In the genomic region with DNA sequence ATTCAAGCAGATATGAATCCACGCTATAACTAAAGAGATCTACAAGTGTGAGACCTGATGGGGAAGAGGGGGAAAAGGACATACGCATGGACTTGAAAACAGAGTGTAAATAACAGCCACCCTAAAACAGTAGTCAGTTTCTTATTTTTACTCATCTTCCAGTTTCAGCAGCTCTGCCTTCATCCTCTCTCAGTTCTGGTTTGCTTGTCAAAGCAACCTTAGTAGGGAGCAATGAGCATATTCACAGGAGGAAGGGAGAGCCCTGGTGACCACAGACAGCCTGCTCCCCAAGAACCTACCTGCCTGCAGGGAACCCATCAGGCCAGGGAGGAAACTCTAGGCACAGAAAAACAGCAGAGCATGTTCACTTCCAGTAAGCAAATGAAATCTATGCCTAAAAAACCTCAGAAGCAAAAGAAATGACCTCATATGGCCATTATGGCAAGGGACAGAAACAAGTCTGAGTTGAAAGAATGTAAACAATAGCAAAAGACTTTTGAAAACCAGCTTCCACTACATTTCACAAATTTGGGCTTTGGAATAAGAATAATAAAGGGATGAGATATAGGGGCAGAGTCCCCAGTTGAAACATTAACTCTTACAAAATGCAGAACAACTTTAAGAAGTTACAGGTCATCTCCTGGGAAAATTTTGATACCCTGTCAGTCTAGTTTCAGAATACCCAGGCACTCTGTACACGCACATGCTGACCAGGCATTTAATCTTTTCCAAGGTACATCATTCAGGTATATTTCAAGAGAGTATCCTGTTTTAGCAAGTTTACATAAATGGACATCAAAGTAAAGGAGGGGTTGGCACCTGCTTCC, we compare ENCODE assay signal across 11 cellular contexts.
A peak's percentile ranks its signal among the peaks of the same experiment; 100 is the strongest.
DNase-seq lines count a peak whose midpoint lies in the region; ATAC-seq, FAIRE-seq and TF ChIP-seq lines count a peak whose summit lies in the region.
"Had no signal": no experiment of that assay in that cellular context is flagged by ENCODE, and none has a peak within 500 bp of the region (broad histone marks: within the 10 kb centered on the region; RNA-seq: fewer than 3 reads in every experiment).

No MANE protein-coding gene starts in this region.

- no peak overlapping the region for H3K27ac ChIP-seq in endodermal cell (ENCODE audit: low read depth, low read length)
- no peak overlapping the region for H3K27ac ChIP-seq in pancreas
- H3K27ac ChIP-seq: epithelial cell of prostate, spleen had no signal

- ATAC-seq in GM18517 (IDR thresholded peaks at IDR 0.05; ENCODE audit: unreplicated experiment), result peak; percentile 74
- peak; percentile 82 for ATAC-seq in GM21717 (IDR thresholded peaks at IDR 0.05; ENCODE audit: unreplicated experiment)
- peak; percentile 64 for ATAC-seq in HG03378 (IDR thresholded peaks at IDR 0.05; ENCODE audit: unreplicated experiment)
- ATAC-seq in pancreas, result no peak

- H3K27ac Mint-ChIP-seq in MCF 10A (ENCODE audit: low read depth, unreplicated experiment) (no peak overlapping the region), endodermal cell (no peak overlapping the region), endothelial cell (ENCODE audit: unreplicated experiment) (no peak overlapping the region)
- H3K27ac Mint-ChIP-seq: natural killer cell treated with Interleukin-12 subunit alpha and Interleukin-12 subunit beta and Interleukin-15 and Interleukin-18, amount 100 ng/mL, for 72 hours had no signal

- intact Hi-C loops in MCF 10A (cut with micrococcal nuclease) (no loop called here), pancreas (cut with DNase I) (no loop called here)

- H3K9me3 ChIP-seq in endodermal cell (ENCODE audit: control insufficient read depth, low read length) (no peaks in the 10 kb centered on the region), pancreas (no peaks in the 10 kb centered on the region)
- H3K9me3 ChIP-seq: spleen had no signal

- DNase-seq in fibroblast of peridontal ligament (ENCODE audit: extremely low read depth) (peak; percentile 50), MCF 10A (ENCODE audit: unreplicated experiment) (no peak), endodermal cell (no peak), pancreas (no peak), endothelial cell (ENCODE audit: low spot score) (no peak)
- DNase-seq: spleen had no signal

- H3K4me1 Mint-ChIP-seq in MCF 10A (ENCODE audit: insufficient read depth, unreplicated experiment) (peaks cover 8% of the 10 kb centered on the region), endodermal cell (no peaks in the 10 kb centered on the region), endothelial cell (ENCODE audit: unreplicated experiment) (no peaks in the 10 kb centered on the region)

- 86 to 98% methylated on average over 1 to 3 of the region's 3 CpGs for WGBS in endodermal cell (ENCODE audit: insufficient coverage in 1 of 2, insufficient read length in 1 of 2), 2 experiments
- WGBS in pancreas, 2 donors, result 88 to 90% methylated on average over 3 of the region's 3 CpGs

- no TSS peak for BruUV-seq in MCF 10A (replicated peaks; lab: Mats Ljungman, UMichigan)

- POLR2A ChIA-PET in MCF 10A (lab: Yijun Ruan, JAX), result interaction anchor here (0.9 to 1.2 kb wide), 2 partner anchors 11 to 77 kb away, joined by 3 read pairs; no protein-coding TSS in a partner anchor

- no peak overlapping the region for H3K4me3 ChIP-seq in endodermal cell (ENCODE audit: low read length)
- H3K4me3 ChIP-seq in pancreas, result no peak overlapping the region
- H3K4me3 ChIP-seq: spleen had no signal

- CTCF ChIA-PET in MCF 10A (lab: Yijun Ruan, JAX), result no interaction called here

- no peak for TF ChIP-seq CTCF in MCF 10A (IDR thresholded peaks at IDR 0.05; ENCODE audit: unreplicated experiment)
- no peak for TF ChIP-seq CTCF in endodermal cell (conservative IDR thresholded peaks at IDR 0.05)
- no peak for TF ChIP-seq CTCF in pancreas (IDR thresholded peaks at IDR 0.05)
- TF ChIP-seq CTCF in endothelial cell (IDR thresholded peaks at IDR 0.05; ENCODE audit: unreplicated experiment), result no peak

- H3K9me3 Mint-ChIP-seq in MCF 10A (ENCODE audit: unreplicated experiment), result no peaks in the 10 kb centered on the region
- no peaks in the 10 kb centered on the region for H3K9me3 Mint-ChIP-seq in endodermal cell
- H3K9me3 Mint-ChIP-seq in endothelial cell (ENCODE audit: unreplicated experiment), result no peaks in the 10 kb centered on the region
- H3K9me3 Mint-ChIP-seq: natural killer cell treated with Interleukin-12 subunit alpha and Interleukin-12 subunit beta and Interleukin-15 and Interleukin-18, amount 100 ng/mL, for 72 hours had no signal

- FAIRE-seq in pancreas (lab: Jason Lieb, UNC), result no peak

- H3K4me3 Mint-ChIP-seq in MCF 10A (ENCODE audit: unreplicated experiment) (no peak overlapping the region), endodermal cell (no peak overlapping the region), endothelial cell (ENCODE audit: unreplicated experiment) (no peak overlapping the region)
- H3K4me3 Mint-ChIP-seq: natural killer cell treated with Interleukin-12 subunit alpha and Interleukin-12 subunit beta and Interleukin-15 and Interleukin-18, amount 100 ng/mL, for 72 hours had no signal

- H3K9ac ChIP-seq in endodermal cell (ENCODE audit: extremely low read depth, low read length, poor library complexity, severe bottlenecking), result no peak overlapping the region

- H3K27me3 ChIP-seq in endodermal cell (ENCODE audit: control insufficient read depth, insufficient read depth, low read length, poor library complexity, severe bottlenecking), result no peaks in the 10 kb centered on the region
- no peaks in the 10 kb centered on the region for H3K27me3 ChIP-seq in pancreas
- H3K27me3 ChIP-seq: spleen had no signal

- H3K4me1 ChIP-seq in endodermal cell (ENCODE audit: control insufficient read depth, insufficient read depth, low read length), result no peaks in the 10 kb centered on the region
- H3K4me1 ChIP-seq in pancreas, result peaks cover 0 to 7% (median under 1%) of the 10 kb centered on the region in 3 donors

- H3K36me3 Mint-ChIP-seq in MCF 10A (ENCODE audit: insufficient read depth, unreplicated experiment) (peaks cover 19% of the 10 kb centered on the region), endodermal cell (ENCODE audit: low read depth) (peaks cover 8% of the 10 kb centered on the region), endothelial cell (ENCODE audit: low read depth, unreplicated experiment) (no peaks in the 10 kb centered on the region)
- H3K36me3 Mint-ChIP-seq: natural killer cell treated with Interleukin-12 subunit alpha and Interleukin-12 subunit beta and Interleukin-15 and Interleukin-18, amount 100 ng/mL, for 72 hours had no signal

- H3K27me3 Mint-ChIP-seq in MCF 10A (ENCODE audit: insufficient read depth, unreplicated experiment) (no peaks in the 10 kb centered on the region), endodermal cell (ENCODE audit: insufficient read depth) (no peaks in the 10 kb centered on the region), endothelial cell (ENCODE audit: unreplicated experiment) (peaks cover 2% of the 10 kb centered on the region)

- no peaks in the 10 kb centered on the region for H3K36me3 ChIP-seq in endodermal cell (ENCODE audit: control insufficient read depth, insufficient read depth, low read length)
- no peaks in the 10 kb centered on the region for H3K36me3 ChIP-seq in pancreas
- H3K36me3 ChIP-seq: spleen had no signal

Comparison
In these comparisons a context has a peak if more than half of its experiments do, and no peak if none do; other contexts are left out.
1. ATAC-seq: peak in GM18517 (single experiment), GM21717 (single experiment) and HG03378 (single experiment); none in pancreas (0 of 4).